ENCODE assay signal across 8 cellular contexts in the genomic region with DNA sequence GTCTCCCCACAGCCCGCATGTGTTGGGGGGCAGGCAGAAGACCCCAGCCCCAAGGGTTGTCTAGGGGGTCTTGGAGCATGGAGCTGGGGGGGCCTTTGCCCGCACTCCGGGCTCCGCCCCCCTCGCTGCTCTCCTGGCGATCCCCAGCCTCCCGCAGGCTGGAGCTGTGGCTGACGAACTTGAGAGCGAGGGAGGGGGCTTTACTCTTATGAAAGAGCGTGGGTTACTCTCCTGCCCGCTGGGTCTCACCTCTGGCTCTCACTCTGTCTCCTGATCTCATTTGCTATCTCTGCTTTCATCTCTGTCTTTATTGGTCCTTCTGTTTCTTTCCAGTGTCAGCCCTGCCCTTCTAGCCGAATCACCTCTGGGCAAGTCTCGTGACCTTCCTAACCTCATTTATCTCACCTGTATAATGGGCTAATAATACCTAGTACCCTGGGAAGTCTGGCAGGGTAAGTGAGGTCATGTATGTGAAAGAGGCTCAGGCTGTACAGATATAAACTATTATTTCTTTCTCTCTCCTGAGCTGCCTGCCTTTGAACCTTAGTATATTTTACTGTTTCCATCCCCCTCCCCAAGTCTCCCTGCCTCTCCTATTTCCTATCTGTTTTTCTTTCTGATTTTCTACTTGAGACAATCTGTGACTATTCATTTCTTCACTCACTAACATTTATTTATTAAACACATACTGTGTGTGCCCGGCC. TPM values are rescaled to one million over a fixed set of nuclear protein-coding genes. Genes with fewer than 3 reads are reported as not detected.
DNase-seq lines count a peak whose midpoint lies in the region; ATAC-seq and TF ChIP-seq lines count a peak whose summit lies in the region.

No MANE protein-coding gene starts in this region.

- TF ChIP-seq POLR2A in sigmoid colon (IDR thresholded peaks at IDR 0.05) = no peak

- H3K4me3 Mint-ChIP-seq in activated CD8-positive, alpha-beta T cell treated with anti-CD3 and anti-CD28 coated beads for 36 hours = peak overlapping the region; percentile 77

- intact Hi-C loops in activated CD8-positive, alpha-beta T cell treated with anti-CD3 and anti-CD28 coated beads for 36 hours (cut with micrococcal nuclease) = loop anchor here (5.0 kb wide), 1 partner anchor 92 kb away; a partner anchor contains a TSS
- intact Hi-C loops in left ventricle myocardium inferior (cut with micrococcal nuclease) (no loop called here), sigmoid colon (cut with DNase I) (loop anchor here (5.0 kb wide), 1 partner anchor 92 kb away; a partner anchor contains a TSS)

- H3K4me1 ChIP-seq in left ventricle myocardium inferior = peaks cover 47% of the 10 kb centered on the region
- peaks cover 3 to 34% (median 30%) of the 10 kb centered on the region in 4 donors for H3K4me1 ChIP-seq in sigmoid colon

- peaks cover 32% of the 10 kb centered on the region for H3K4me1 Mint-ChIP-seq in activated CD8-positive, alpha-beta T cell treated with anti-CD3 and anti-CD28 coated beads for 36 hours (ENCODE audit: low read depth)

- DNase-seq in NCI-H510A treated with DMSO at 0.1 percent for 48 hours (lab: John Stamatoyannopoulos, UW) (peak; percentile 53), NCI-H510A (lab: John Stamatoyannopoulos, UW) (no peak), KBM-7 (peak; percentile 49), left ventricle myocardium inferior (no peak), sigmoid colon (no peak), globus pallidus (ENCODE audit: low spot score) (no peak), foreskin melanocyte (no peak)
- peak; percentile 61 for DNase-seq in activated CD8-positive, alpha-beta T cell treated with anti-CD3 and anti-CD28 coated beads for 36 hours

- H3K9me3 ChIP-seq in left ventricle myocardium inferior (replicated peaks) (no peaks in the 10 kb centered on the region), sigmoid colon (no peaks in the 10 kb centered on the region)

- H3K36me3 ChIP-seq in left ventricle myocardium inferior = peaks cover 21% of the 10 kb centered on the region
- H3K36me3 ChIP-seq in sigmoid colon = peaks cover 0 to 12% (median under 1%) of the 10 kb centered on the region in 4 donors

- H3K4me3 ChIP-seq in left ventricle myocardium inferior (peak overlapping the region; percentile 81), sigmoid colon (peak overlapping the region; percentile 70 to 90 (median 86))

- no peaks in the 10 kb centered on the region for H3K27me3 Mint-ChIP-seq in activated CD8-positive, alpha-beta T cell treated with anti-CD3 and anti-CD28 coated beads for 36 hours

- in situ Hi-C loops in KBM-7 (cut with MboI; ENCODE audit: low pct_unique_long_range_greater_than_20kb, low sequenced_read_pairs) = no loop called here

- H3K27ac ChIP-seq in left ventricle myocardium inferior (replicated peaks) = peak overlapping the region; percentile 78
- peak overlapping the region; percentile 75 to 84 (median 80) for H3K27ac ChIP-seq in sigmoid colon

- peak; percentile 40 for ATAC-seq in activated CD8-positive, alpha-beta T cell treated with anti-CD3 and anti-CD28 coated beads for 36 hours

- peak overlapping the region; percentile 39 for H3K27ac Mint-ChIP-seq in activated CD8-positive, alpha-beta T cell treated with anti-CD3 and anti-CD28 coated beads for 36 hours

- POLR2A ChIA-PET in activated CD8-positive, alpha-beta T cell treated with anti-CD3 and anti-CD28 coated beads for 36 hours (lab: Charles Lee) = interaction anchor here (0.9 to 2.5 kb wide), 7 partner anchors 11 to 179 kb away, joined by 3 to 11 read pairs (median 5); a partner anchor contains a TSS

- no peak for TF ChIP-seq EP300 in sigmoid colon (IDR thresholded peaks at IDR 0.05)

- CTCF ChIA-PET in activated CD8-positive, alpha-beta T cell treated with anti-CD3 and anti-CD28 coated beads for 36 hours (lab: Charles Lee) = interaction anchor here (1.2 to 23.5 kb wide), 9 partner anchors 11 to 142 kb away, joined by 3 to 278 read pairs (median 5); a partner anchor contains a TSS

- 3 to 9% methylated on average over 14 of the region's 14 CpGs for WGBS in sigmoid colon, 2 donors

- TF ChIP-seq CTCF in activated CD8-positive, alpha-beta T cell treated with anti-CD3 and anti-CD28 coated beads for 36 hours (IDR thresholded peaks at IDR 0.05) = no peak
- no peak for TF ChIP-seq CTCF in left ventricle myocardium inferior (IDR thresholded peaks at IDR 0.05; ENCODE audit: borderline replicate concordance)
- no peak for TF ChIP-seq CTCF in sigmoid colon (IDR thresholded peaks at IDR 0.05)

- H3K36me3 Mint-ChIP-seq in activated CD8-positive, alpha-beta T cell treated with anti-CD3 and anti-CD28 coated beads for 36 hours (ENCODE audit: low read depth) = peaks cover 12% of the 10 kb centered on the region

- no peaks in the 10 kb centered on the region for H3K9me3 Mint-ChIP-seq in activated CD8-positive, alpha-beta T cell treated with anti-CD3 and anti-CD28 coated beads for 36 hours

- H3K27me3 ChIP-seq in left ventricle myocardium inferior (ENCODE audit: low read depth) (no peaks in the 10 kb centered on the region), sigmoid colon (peaks cover 0 to 7% (median 0%) of the 10 kb centered on the region in 3 donors)

RNA-seq across cellular contexts. Expression of a gene that starts 0.7 kb away (rescaled TPM):
- 1 to 10 TPM; 7.1 to 7.8 TPM for total RNA-seq in activated CD8-positive, alpha-beta T cell treated with anti-CD3 and anti-CD28 coated beads for 36 hours
- total RNA-seq in left ventricle myocardium inferior = 1.7 TPM
- total RNA-seq in sigmoid colon = 1 to 10 TPM; 1.6 to 5.0 (median 3.1) TPM
- 10 to 100 TPM; 10.2 to 22.2 (median 12.0) TPM for polyA plus RNA-seq in sigmoid colon

RNA-seq across cellular contexts. Expression of a gene that starts 13.1 kb away (rescaled TPM):
- total RNA-seq in activated CD8-positive, alpha-beta T cell treated with anti-CD3 and anti-CD28 coated beads for 36 hours = 10 to 100 TPM; 36.4 to 37.2 TPM
- total RNA-seq in left ventricle myocardium inferior (82.1 TPM), sigmoid colon (10 to 100 TPM; 42.6 to 66.7 (median 53.1) TPM)
- 100 to 1,000 TPM in 1 of 3 donors, 10 to 100 TPM in 2; 37.8 to 186 (median 55.9) TPM for polyA plus RNA-seq in sigmoid colon

RNA-seq across cellular contexts. Expression of a gene that starts 14.4 kb away (rescaled TPM):
- 1 to 10 TPM; 5.1 to 8.6 TPM for total RNA-seq in activated CD8-positive, alpha-beta T cell treated with anti-CD3 and anti-CD28 coated beads for 36 hours
- 0.71 TPM for total RNA-seq in left ventricle myocardium inferior
- total RNA-seq in sigmoid colon = 1 to 10 TPM in 3 of 4 donors, under 1 TPM in 1; 0.27 to 3.0 (median 1.9) TPM
- polyA plus RNA-seq in sigmoid colon = 1 to 10 TPM; 8.4 to 9.0 (median 8.5) TPM

RNA-seq across cellular contexts. Expression of a gene that starts 30.6 kb away (rescaled TPM):
- total RNA-seq in activated CD8-positive, alpha-beta T cell treated with anti-CD3 and anti-CD28 coated beads for 36 hours = not detected
- total RNA-seq in left ventricle myocardium inferior (not detected), sigmoid colon (under 1 TPM in 1 of 4 donors, not detected in 3; 0.16 TPM)
- polyA plus RNA-seq in sigmoid colon = under 1 TPM in 1 of 3 donors, not detected in 2; 0.09 TPM

RNA-seq across cellular contexts. Expression of a gene that starts 30.7 kb away (rescaled TPM):
- under 1 TPM; 0.20 to 0.36 TPM for total RNA-seq in activated CD8-positive, alpha-beta T cell treated with anti-CD3 and anti-CD28 coated beads for 36 hours
- total RNA-seq in left ventricle myocardium inferior (not detected), sigmoid colon (under 1 TPM in 3 of 4 donors, not detected in 1; 0.27 to 0.49 (median 0.36) TPM)
- polyA plus RNA-seq in sigmoid colon = 1 to 10 TPM in 1 of 3 donors, not detected in 2; 2.0 TPM

Comparison
In these comparisons a context has a peak if more than half of its experiments do, and no peak if none do; other contexts are left out.
1. DNase-seq: peak in NCI-H510A treated with DMSO at 0.1 percent for 48 hours (single experiment), KBM-7 (single experiment) and activated CD8-positive, alpha-beta T cell treated with anti-CD3 and anti-CD28 coated beads for 36 hours (single experiment); none in NCI-H510A (single experiment), left ventricle myocardium inferior (single experiment), sigmoid colon (single experiment), globus pallidus (single experiment) and foreskin melanocyte (single experiment).